ENCODE assay signal across 12 cellular contexts in the genomic region with DNA sequence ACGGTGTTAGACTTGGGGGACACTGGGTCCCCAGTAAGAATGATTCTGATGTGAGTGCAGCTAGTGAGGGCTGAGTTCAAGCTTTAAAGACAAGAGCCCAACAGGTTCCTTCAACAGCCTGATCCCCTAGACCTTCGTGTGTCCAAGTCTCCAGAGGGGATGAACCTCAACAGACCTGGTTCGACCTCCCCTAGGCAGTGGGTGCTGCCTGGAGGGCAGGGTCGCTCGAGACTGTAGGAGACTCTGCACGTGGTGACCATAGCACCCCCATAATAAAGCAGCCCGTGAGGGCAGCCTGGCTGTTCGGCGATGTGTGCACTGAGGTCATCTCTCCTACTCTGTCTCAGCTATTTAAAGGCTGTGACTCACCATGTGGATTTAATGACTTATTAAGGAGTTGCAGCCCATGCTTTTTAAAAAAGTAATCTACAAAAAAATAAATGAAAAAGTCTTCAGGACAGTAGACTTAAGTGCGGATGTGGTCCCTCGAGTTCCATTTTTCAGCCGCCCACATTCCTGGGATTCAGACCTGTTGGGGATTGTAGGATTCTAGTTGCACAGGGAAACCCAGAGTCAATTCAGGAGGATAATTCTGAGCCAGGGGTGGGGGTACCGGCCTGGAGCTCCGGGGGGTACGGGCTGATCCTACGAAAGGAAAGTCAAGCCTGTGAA. TPM values are rescaled to one million over a fixed set of nuclear protein-coding genes. Genes with fewer than 3 reads are reported as not detected.
DNase-seq lines count a peak whose midpoint lies in the region; ATAC-seq, FAIRE-seq and TF ChIP-seq lines count a peak whose summit lies in the region.
"Had no signal": no experiment of that assay in that cellular context is flagged by ENCODE, and none has a peak within 500 bp of the region (broad histone marks: within the 10 kb centered on the region; RNA-seq: fewer than 3 reads in every experiment).

No MANE protein-coding gene starts in this region.

- 26% methylated on average over 16 of the region's 16 CpGs for WGBS in A549 (ENCODE audit: missing lambda C conversion rate)

- H3K9me3 ChIP-seq in A549, result no peaks in the 10 kb centered on the region
- no peaks in the 10 kb centered on the region for H3K9me3 ChIP-seq in colonic mucosa
- H3K9me3 ChIP-seq: upper lobe of left lung had no signal

- intact Hi-C loops in colonic mucosa (cut with DNase I), result no loop called here

- H3K27ac ChIP-seq in A549 (no peak overlapping the region), colonic mucosa (no peak overlapping the region)
- H3K27ac ChIP-seq: upper lobe of left lung had no signal

- TF ChIP-seq POLR2A in A549 (IDR thresholded peaks at IDR 0.05; ENCODE audit: low read length), result no peak

- no peak overlapping the region for H3K9ac ChIP-seq in colonic mucosa (ENCODE audit: low read depth in 2 of 2, low read length in 2 of 2)

- H3K4me1 ChIP-seq in A549, result peaks cover 13% of the 10 kb centered on the region
- H3K4me1 ChIP-seq in colonic mucosa, result peaks cover 4% of the 10 kb centered on the region

- no peak for ATAC-seq in A549
- no peak for ATAC-seq in HG03565 (IDR thresholded peaks at IDR 0.05; ENCODE audit: unreplicated experiment)

- TF ChIP-seq RAD21 in A549 (conservative IDR thresholded peaks at IDR 0.05 in 1 of 2, IDR thresholded peaks at IDR 0.05 in 1 of 2), result no peak

- in situ Hi-C loops in astrocyte of the cerebellum (cut with HindIII; ENCODE audit: low sequenced_read_pairs), result loop anchor here (5.0 kb wide), 1 partner anchor 71 kb away; no protein-coding TSS in a partner anchor

- TF ChIP-seq CTCF in A549 (IDR thresholded peaks at IDR 0.05) (no peak), astrocyte of the cerebellum (IDR thresholded peaks at IDR 0.05; ENCODE audit: low read depth, low read length, missing control alignments) (no peak), colonic mucosa (IDR thresholded peaks at IDR 0.05) (no peak)

- H3K4me3 ChIP-seq in A549 (no peak overlapping the region), astrocyte of the cerebellum (ENCODE audit: low read depth, low read length) (no peak overlapping the region), colonic mucosa (no peak overlapping the region)
- H3K4me3 ChIP-seq: upper lobe of left lung had no signal

- POLR2A ChIA-PET in A549 (lab: Yijun Ruan, JAX), result no interaction called here
- POLR2A ChIA-PET in HEK293T (lab: Yijun Ruan, JAX), result no interaction called here

- peak overlapping the region; percentile 44; the same call in 2 of the 3 replicates for H3K4me2 ChIP-seq in A549

- TF ChIP-seq EP300 in A549 (IDR thresholded peaks at IDR 0.05), result no peak

- no peaks in the 10 kb centered on the region for H3K36me3 ChIP-seq in colonic mucosa
- H3K36me3 ChIP-seq: upper lobe of left lung had no signal

- no peaks in the 10 kb centered on the region for H3K27me3 ChIP-seq in colonic mucosa
- H3K27me3 ChIP-seq: upper lobe of left lung had no signal

- CTCF ChIA-PET in A549 (lab: Yijun Ruan, JAX) (interaction anchor here (0.7 kb wide), 1 partner anchor 21 kb away, joined by 3 read pairs; no protein-coding TSS in a partner anchor), HEK293T (lab: Yijun Ruan, JAX) (no interaction called here)

- DNase-seq in A549 (ENCODE audit: low read depth in 1 of 2, low spot score in 1 of 2), result peak; percentile 40 to 41
- peak; percentile 86 for DNase-seq in HCEC 1CT
- DNase-seq in astrocyte of the cerebellum (ENCODE audit: low read depth), result peak; percentile 41
- DNase-seq in kidney tubule cell (ENCODE audit: low spot score), result peak; percentile 85
- DNase-seq in GM19239 (ENCODE audit: insufficient read length, low spot score), result no peak
- DNase-seq in HEK293T (ENCODE audit: extremely low spot score), result no peak
- no peak for DNase-seq in colonic mucosa
- DNase-seq: activated naive CD4-positive, alpha-beta T cell; small intestine had no signal

- no peak for FAIRE-seq in A549 (lab: Jason Lieb, UNC)
- FAIRE-seq in GM19239 (lab: Jason Lieb, UNC), result no peak
- FAIRE-seq: G401.6, small intestine had no signal

TF ChIP-seq in A549, 52 proteins besides CTCF, POLR2A, EP300 and RAD21:
- TF ChIP-seq NPAS2 (CRISPR knock-in tag; IDR thresholded peaks at IDR 0.05; ENCODE audit: borderline replicate concordance) (no peak), JUNB (IDR thresholded peaks at IDR 0.05) (no peak), FOSL2 (IDR thresholded peaks at IDR 0.05) (0 out of 2 replicates have a peak, but pooled peaks have one; percentile 8), FOSL2 (CRISPR knock-in tag; IDR thresholded peaks at IDR 0.05) (peak; percentile 63), RNF2 (IDR thresholded peaks at IDR 0.05; ENCODE audit: borderline replicate concordance, low read depth) (no peak), RARB (CRISPR knock-in tag; IDR thresholded peaks at IDR 0.05) (no peak), KDM5A (IDR thresholded peaks at IDR 0.05) (no peak), FOXS1 (CRISPR knock-in tag; IDR thresholded peaks at IDR 0.05) (no peak)
- TF ChIP-seq, protein P1, sequence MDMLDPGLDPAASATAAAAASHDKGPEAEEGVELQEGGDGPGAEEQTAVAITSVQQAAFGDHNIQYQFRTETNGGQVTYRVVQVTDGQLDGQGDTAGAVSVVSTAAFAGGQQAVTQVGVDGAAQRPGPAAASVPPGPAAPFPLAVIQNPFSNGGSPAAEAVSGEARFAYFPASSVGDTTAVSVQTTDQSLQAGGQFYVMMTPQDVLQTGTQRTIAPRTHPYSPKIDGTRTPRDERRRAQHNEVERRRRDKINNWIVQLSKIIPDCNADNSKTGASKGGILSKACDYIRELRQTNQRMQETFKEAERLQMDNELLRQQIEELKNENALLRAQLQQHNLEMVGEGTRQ (IDR thresholded peaks at IDR 0.05), result no peak; the same call in 1 of the 2 replicates

TF ChIP-seq in HEK293T, 16 proteins besides CTCF, POLR2A, EP300 and RAD21:
- no peak for TF ChIP-seq BHLHE40 (IDR thresholded peaks at IDR 0.05; ENCODE audit: borderline replicate concordance)
- TF ChIP-seq L3MBTL2 (conservative IDR thresholded peaks at IDR 0.05), result no peak
- TF ChIP-seq, protein P2, sequence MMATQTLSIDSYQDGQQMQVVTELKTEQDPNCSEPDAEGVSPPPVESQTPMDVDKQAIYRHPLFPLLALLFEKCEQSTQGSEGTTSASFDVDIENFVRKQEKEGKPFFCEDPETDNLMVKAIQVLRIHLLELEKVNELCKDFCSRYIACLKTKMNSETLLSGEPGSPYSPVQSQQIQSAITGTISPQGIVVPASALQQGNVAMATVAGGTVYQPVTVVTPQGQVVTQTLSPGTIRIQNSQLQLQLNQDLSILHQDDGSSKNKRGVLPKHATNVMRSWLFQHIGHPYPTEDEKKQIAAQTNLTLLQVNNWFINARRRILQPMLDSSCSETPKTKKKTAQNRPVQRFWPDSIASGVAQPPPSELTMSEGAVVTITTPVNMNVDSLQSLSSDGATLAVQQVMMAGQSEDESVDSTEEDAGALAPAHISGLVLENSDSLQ (IDR thresholded peaks at IDR 0.05), result no peak
- TF ChIP-seq SUZ12 (IDR thresholded peaks at IDR 0.05), result no peak
- no peak for TF ChIP-seq FOXA1 (IDR thresholded peaks at IDR 0.05)
TF ChIP-seq in HEK293T: peak in this region for 0.

RNA-seq across cellular contexts. Expression of a gene that starts 23.4 kb away (rescaled TPM):
- polyA plus RNA-seq in A549 (2011; rRNA removed) (1.4 and 1.7 TPM in 2 replicates), A549 (2017; fragmentation: RNase III; extraction: RNeasy Plus Mini Kit Qiagen cat#74134 plus additional on column Dnase treatment) (6.4 to 9.2 TPM (median 8.7 TPM) in 3 replicates)
- 14.5 and 17.2 TPM in 2 replicates for polyA plus RNA-seq in A549 (2012; cell fraction: cytosol; rRNA removed)
- 16.1 and 23.0 TPM in 2 replicates for polyA plus RNA-seq in A549 (2012; cell fraction: nucleus; rRNA removed)
- 0.58 and 1.9 TPM in 2 replicates for polyA minus RNA-seq in A549 (2011; rRNA and poly(A)+ RNA removed)
- total RNA-seq in colonic mucosa, result 10 to 100 TPM; 84.2 to 87.2 TPM

Comparison
In these comparisons a context has a peak if more than half of its experiments do, and no peak if none do; other contexts are left out.
1. DNase-seq: peak in A549 (2 of 2), HCEC 1CT (single experiment), astrocyte of the cerebellum (single experiment) and kidney tubule cell (single experiment); none in GM19239 (single experiment), HEK293T (single experiment) and colonic mucosa (single experiment).